Comparison of ENCODE assay signal across 15 cellular contexts in the genomic region with DNA sequence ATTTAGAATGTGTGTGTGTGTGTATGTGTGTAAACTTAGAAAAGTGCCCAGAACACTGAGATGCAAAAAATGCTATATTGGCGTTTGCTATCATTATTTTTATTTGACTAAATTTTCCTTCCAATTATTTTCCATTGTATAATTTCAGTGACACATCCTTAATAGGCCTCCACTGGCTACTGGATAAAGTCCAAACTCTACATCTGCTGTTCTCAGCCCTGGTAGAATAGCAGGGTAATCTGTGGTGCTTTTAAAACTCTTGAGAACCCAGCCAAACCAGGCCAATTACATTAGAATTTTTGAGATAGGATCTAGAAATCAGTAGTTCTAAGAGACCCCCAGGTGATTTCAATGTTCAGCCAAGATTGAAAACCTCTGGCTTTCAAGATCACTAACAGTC.
A peak's percentile ranks its signal among the peaks of the same experiment; 100 is the strongest.
DNase-seq lines count a peak whose midpoint lies in the region; ATAC-seq and TF ChIP-seq lines count a peak whose summit lies in the region.
"Had no signal": no experiment of that assay in that cellular context is flagged by ENCODE, and none has a peak within 500 bp of the region (broad histone marks: within the 10 kb centered on the region; RNA-seq: fewer than 3 reads in every experiment).

No MANE protein-coding gene starts in this region.

- H3K4me2 ChIP-seq in Karpas-422 (ENCODE audit: low read depth, low read length, poor library complexity, severe bottlenecking), result no peak overlapping the region

- peak overlapping the region; percentile 30; the same call in 1 of the 2 replicates for H2AFZ ChIP-seq in Karpas-422 (ENCODE audit: low read length)

- H3K79me2 ChIP-seq in Karpas-422 (ENCODE audit: low read length), result no peaks in the 10 kb centered on the region

- no peak for TF ChIP-seq CTCF in foreskin keratinocyte (conservative IDR thresholded peaks at IDR 0.05)

- intact Hi-C loops in left colon (cut with DNase I, micrococcal nuclease), result no loop called here

- peak; percentile 61 for DNase-seq in DMS 273 (lab: John Stamatoyannopoulos, UW; ENCODE audit: unreplicated experiment)
- DNase-seq in Karpas-422, result no peak
- peak; percentile 3 for DNase-seq in adipocyte (ENCODE audit: low read depth)
- DNase-seq in fibroblast of peridontal ligament (ENCODE audit: extremely low read depth), result peak; percentile 26
- DNase-seq in foreskin keratinocyte, result no peak
- DNase-seq in left colon, result no peak
- DNase-seq in GM19240 (ENCODE audit: insufficient read length, low spot score), result no peak
- DNase-seq: DMS153, HCEC 1CT, NCI-H187 treated with DMSO at 0.1 percent for 48 hours, NCI-H510A, RPMI8226, SJCRH30, SW 1271 had no signal

- H3K27ac ChIP-seq in Karpas-422 (ENCODE audit: low read length) (peak overlapping the region; percentile 62), foreskin keratinocyte (no peak overlapping the region)
- H3K27ac ChIP-seq: SJCRH30 had no signal

- ATAC-seq in foreskin keratinocyte, result no peak
- ATAC-seq in HG03378 (IDR thresholded peaks at IDR 0.05; ENCODE audit: unreplicated experiment), result no peak
- no peak for ATAC-seq in left colon

- no peaks in the 10 kb centered on the region for H3K36me3 ChIP-seq in Karpas-422 (ENCODE audit: insufficient read depth, low read length)
- no peaks in the 10 kb centered on the region for H3K36me3 ChIP-seq in adipocyte (ENCODE audit: control insufficient read depth, insufficient read depth, low read length, severe bottlenecking)
- H3K36me3 ChIP-seq: SJCRH30 had no signal

- peaks cover 24% of the 10 kb centered on the region for H3K4me1 ChIP-seq in Karpas-422 (ENCODE audit: low read length)
- peaks cover 13% of the 10 kb centered on the region for H3K4me1 ChIP-seq in adipocyte (ENCODE audit: control insufficient read depth, insufficient read depth, low read length)
- no peaks in the 10 kb centered on the region for H3K4me1 ChIP-seq in foreskin keratinocyte
- H3K4me1 ChIP-seq: SJCRH30 had no signal

- H3K9ac ChIP-seq in Karpas-422 (ENCODE audit: low read length), result no peak overlapping the region
- H3K9ac ChIP-seq in adipocyte (ENCODE audit: low read length), result no peak overlapping the region

- H3K9me3 ChIP-seq in Karpas-422 (ENCODE audit: low read length) (no peaks in the 10 kb centered on the region), adipocyte (ENCODE audit: control insufficient read depth, low read length) (peaks cover 2% of the 10 kb centered on the region)
- H3K9me3 ChIP-seq: SJCRH30 had no signal

- no peaks in the 10 kb centered on the region for H3K9me2 ChIP-seq in Karpas-422 (replicated peaks; ENCODE audit: insufficient read depth, low read length)

- H3K27me3 ChIP-seq in Karpas-422 (ENCODE audit: low read length) (no peaks in the 10 kb centered on the region), adipocyte (replicated peaks; ENCODE audit: control insufficient read depth, insufficient read depth, low read length) (peaks cover 3% of the 10 kb centered on the region), foreskin keratinocyte (peaks cover 7% of the 10 kb centered on the region)
- H3K27me3 ChIP-seq: SJCRH30 had no signal

- H3K4me3 ChIP-seq in Karpas-422 (ENCODE audit: low read length), result no peak overlapping the region
- no peak overlapping the region for H3K4me3 ChIP-seq in adipocyte (ENCODE audit: low read length)
- H3K4me3 ChIP-seq: SJCRH30 had no signal

- no peaks in the 10 kb centered on the region for H4K20me1 ChIP-seq in Karpas-422 (ENCODE audit: insufficient read depth, low read depth, low read length)

Comparison
In these comparisons a context has a peak if more than half of its experiments do, and no peak if none do; other contexts are left out.
1. DNase-seq: peak in DMS 273 (single experiment), adipocyte (single experiment) and fibroblast of peridontal ligament (single experiment); none in Karpas-422 (single experiment), foreskin keratinocyte (0 of 2), left colon (0 of 2) and GM19240 (single experiment).